Comparison of ENCODE assay signal across 9 cellular contexts in the genomic region with DNA sequence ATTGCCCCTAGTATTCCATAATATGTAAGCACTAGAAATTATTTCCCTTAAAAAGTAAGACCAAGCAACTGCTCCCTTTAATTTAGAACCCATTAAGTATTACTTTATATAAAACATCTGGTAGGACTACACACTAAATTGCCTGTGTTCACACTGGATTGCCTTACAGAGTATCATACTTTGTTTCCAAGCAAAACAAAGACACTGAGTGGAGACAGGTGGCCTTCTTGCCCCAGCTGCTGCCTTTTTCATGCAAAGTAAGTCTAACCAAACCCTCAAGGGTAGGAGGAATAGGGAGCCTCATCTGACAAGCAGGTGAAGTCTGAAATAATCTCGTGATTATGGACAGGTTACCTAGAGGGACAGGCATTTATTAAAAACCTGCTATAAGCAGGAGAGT.
DNase-seq lines count a peak whose midpoint lies in the region; ATAC-seq, FAIRE-seq and TF ChIP-seq lines count a peak whose summit lies in the region.
"Had no signal": no experiment of that assay in that cellular context is flagged by ENCODE, and none has a peak within 500 bp of the region (broad histone marks: within the 10 kb centered on the region; RNA-seq: fewer than 3 reads in every experiment).

No MANE protein-coding gene starts in this region.

- no peak for TF ChIP-seq CTCF in D721Med (IDR thresholded peaks at IDR 0.05; ENCODE audit: insufficient read depth, missing control alignments)
- no peak for TF ChIP-seq CTCF in suprapubic skin (IDR thresholded peaks at IDR 0.05)

- H3K4me1 ChIP-seq in suprapubic skin = no peaks in the 10 kb centered on the region
- H3K4me1 ChIP-seq: A549 had no signal

- no peaks in the 10 kb centered on the region for H3K27me3 ChIP-seq in suprapubic skin

- no peaks in the 10 kb centered on the region for H3K9me3 ChIP-seq in suprapubic skin
- H3K9me3 ChIP-seq: A549 had no signal

- TF ChIP-seq POLR2A in suprapubic skin (IDR thresholded peaks at IDR 0.05) = no peak

- peak; percentile 29 for FAIRE-seq in D721Med (lab: Jason Lieb, UNC)
- FAIRE-seq: A549 had no signal

- H3K36me3 ChIP-seq in suprapubic skin = no peaks in the 10 kb centered on the region

- no peak overlapping the region for H3K4me3 ChIP-seq in suprapubic skin
- H3K4me3 ChIP-seq: A549 had no signal

- H3K27ac ChIP-seq in suprapubic skin = no peak overlapping the region
- H3K27ac ChIP-seq: A549 had no signal

- no peak for TF ChIP-seq EP300 in suprapubic skin (IDR thresholded peaks at IDR 0.05)

- ATAC-seq in GM19467 (IDR thresholded peaks at IDR 0.05; ENCODE audit: unreplicated experiment) (peak; percentile 76), HG03108 (IDR thresholded peaks at IDR 0.05; ENCODE audit: unreplicated experiment) (peak; percentile 82)
- ATAC-seq: A549 had no signal

- DNase-seq in D721Med (ENCODE audit: insufficient read length, low spot score) = no peak
- peak; percentile 68 for DNase-seq in NCI-H2196 (lab: John Stamatoyannopoulos, UW; ENCODE audit: unreplicated experiment)
- DNase-seq in suprapubic skin (ENCODE audit: low spot score in 2 of 2) = no peak
- no peak for DNase-seq in activated effector memory CD4-positive, alpha-beta T cell treated with Interleukin-2 at 50 U/mL for 16 hours
- DNase-seq in GOT3 (lab: John Stamatoyannopoulos, UW) = no peak
- DNase-seq in NCI-H1694 treated with DMSO at 0.1 percent for 48 hours (lab: John Stamatoyannopoulos, UW) = no peak

- WGBS in suprapubic skin = 16% methylated on average over 1 of the region's 1 CpG
